In the genomic region with DNA sequence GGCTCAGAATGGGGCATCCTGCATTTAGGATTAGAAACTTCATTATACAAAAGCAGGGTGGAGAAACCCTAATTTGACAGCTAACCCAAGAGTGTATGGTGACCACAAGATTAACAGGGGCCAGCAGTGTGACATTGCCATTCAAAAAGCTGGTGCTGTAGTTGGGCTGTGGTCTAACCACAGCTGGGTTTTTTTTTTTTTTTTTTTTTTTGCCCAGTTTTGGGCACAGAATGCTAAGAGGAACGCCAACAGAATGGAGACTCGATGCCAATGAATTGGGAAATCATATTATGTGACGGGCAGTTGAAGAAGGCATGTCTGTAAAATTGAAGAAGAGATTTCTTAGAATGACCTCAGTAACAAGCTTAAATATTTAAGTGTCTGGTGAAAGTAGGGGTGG, we compare ENCODE assay signal across 1 cellular context.
TF ChIP-seq lines count a peak whose summit lies in the region.

No MANE protein-coding gene starts in this region.

TF ChIP-seq in SK-N-SH, 30 proteins besides CTCF, POLR2A, EP300 and RAD21 (continued from another document):
- TF ChIP-seq MXI1 (IDR thresholded peaks at IDR 0.05; ENCODE audit: low read depth, low read length): no peak
- TF ChIP-seq, protein P1, sequence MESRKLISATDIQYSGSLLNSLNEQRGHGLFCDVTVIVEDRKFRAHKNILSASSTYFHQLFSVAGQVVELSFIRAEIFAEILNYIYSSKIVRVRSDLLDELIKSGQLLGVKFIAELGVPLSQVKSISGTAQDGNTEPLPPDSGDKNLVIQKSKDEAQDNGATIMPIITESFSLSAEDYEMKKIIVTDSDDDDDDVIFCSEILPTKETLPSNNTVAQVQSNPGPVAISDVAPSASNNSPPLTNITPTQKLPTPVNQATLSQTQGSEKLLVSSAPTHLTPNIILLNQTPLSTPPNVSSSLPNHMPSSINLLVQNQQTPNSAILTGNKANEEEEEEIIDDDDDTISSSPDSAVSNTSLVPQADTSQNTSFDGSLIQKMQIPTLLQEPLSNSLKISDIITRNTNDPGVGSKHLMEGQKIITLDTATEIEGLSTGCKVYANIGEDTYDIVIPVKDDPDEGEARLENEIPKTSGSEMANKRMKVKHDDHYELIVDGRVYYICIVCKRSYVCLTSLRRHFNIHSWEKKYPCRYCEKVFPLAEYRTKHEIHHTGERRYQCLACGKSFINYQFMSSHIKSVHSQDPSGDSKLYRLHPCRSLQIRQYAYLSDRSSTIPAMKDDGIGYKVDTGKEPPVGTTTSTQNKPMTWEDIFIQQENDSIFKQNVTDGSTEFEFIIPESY (IDR thresholded peaks at IDR 0.05; ENCODE audit: borderline replicate concordance, low read depth): no peak
